In genomic region chr2:191635333-191636234, GRCh38 we compare ENCODE assay signal across 9 cellular contexts. TPM values are rescaled to one million over a fixed set of nuclear protein-coding genes. Genes with fewer than 3 reads are reported as not detected.
A peak's percentile ranks its signal among the peaks of the same experiment; 100 is the strongest.
DNase-seq lines count a peak whose midpoint lies in the region; ATAC-seq, FAIRE-seq and TF ChIP-seq lines count a peak whose summit lies in the region.
"Had no signal": no experiment of that assay in that cellular context is flagged by ENCODE, and none has a peak within 500 bp of the region (broad histone marks: within the 10 kb centered on the region; RNA-seq: fewer than 3 reads in every experiment).

No MANE protein-coding gene starts in this region.

- TF ChIP-seq CTCF in D721Med (IDR thresholded peaks at IDR 0.05; ENCODE audit: insufficient read depth, missing control alignments): no peak
- TF ChIP-seq CTCF in CD4-positive, alpha-beta T cell (IDR thresholded peaks at IDR 0.05): no peak

- peaks cover 46% of the 10 kb centered on the region for H3K4me1 Mint-ChIP-seq in activated naive CD8-positive, alpha-beta T cell treated with anti-CD3 and anti-CD28 coated beads for 36 hours
- H3K4me1 Mint-ChIP-seq in CD4-positive, alpha-beta T cell (ENCODE audit: low read depth): peaks cover 46% of the 10 kb centered on the region

- H3K9me3 Mint-ChIP-seq in activated naive CD8-positive, alpha-beta T cell treated with anti-CD3 and anti-CD28 coated beads for 36 hours: no peaks in the 10 kb centered on the region
- no peaks in the 10 kb centered on the region for H3K9me3 Mint-ChIP-seq in CD4-positive, alpha-beta T cell

- no peaks in the 10 kb centered on the region for H3K27me3 ChIP-seq in CD4-positive, alpha-beta T cell (ENCODE audit: control insufficient read depth, insufficient read depth, low read length)

- ATAC-seq in HG03060 (IDR thresholded peaks at IDR 0.05; ENCODE audit: low read depth, unreplicated experiment): peak; percentile 82
- no peak for ATAC-seq in CD4-positive, alpha-beta T cell (ENCODE audit: poor library complexity)
- ATAC-seq in left colon: no peak

- no peak overlapping the region for H3K4me3 Mint-ChIP-seq in activated naive CD8-positive, alpha-beta T cell treated with anti-CD3 and anti-CD28 coated beads for 36 hours
- no peak overlapping the region for H3K4me3 Mint-ChIP-seq in CD4-positive, alpha-beta T cell

- intact Hi-C loops in CD4-positive, alpha-beta T cell (cut with DNase I, micrococcal nuclease): no loop called here
- intact Hi-C loops in left colon (cut with DNase I, micrococcal nuclease): no loop called here

- no peaks in the 10 kb centered on the region for H3K9me3 ChIP-seq in CD4-positive, alpha-beta T cell (ENCODE audit: control insufficient read depth, low read length)

- H3K36me3 Mint-ChIP-seq in activated naive CD8-positive, alpha-beta T cell treated with anti-CD3 and anti-CD28 coated beads for 36 hours: no peaks in the 10 kb centered on the region
- H3K36me3 Mint-ChIP-seq in CD4-positive, alpha-beta T cell (ENCODE audit: low read depth): no peaks in the 10 kb centered on the region

- H3K27ac ChIP-seq in CD4-positive, alpha-beta T cell (ENCODE audit: low read depth, low read length): no peak overlapping the region

- no peak for FAIRE-seq in D721Med (lab: Jason Lieb, UNC)
- FAIRE-seq: bronchial epithelial cell had no signal

- peak overlapping the region; percentile 61 for H3K27ac Mint-ChIP-seq in activated naive CD8-positive, alpha-beta T cell treated with anti-CD3 and anti-CD28 coated beads for 36 hours
- no peak overlapping the region for H3K27ac Mint-ChIP-seq in CD4-positive, alpha-beta T cell

- CTCF ChIA-PET in CD4-positive, alpha-beta T cell (lab: Charles Lee): interaction anchor here (1.0 to 1.5 kb wide), 3 partner anchors 11 to 28 kb away, joined by 3 to 4 read pairs (median 3); no protein-coding TSS in a partner anchor

- POLR2A ChIA-PET in CD4-positive, alpha-beta T cell (lab: Charles Lee): interaction anchor here (1.1 to 15.6 kb wide), 4 partner anchors 11 to 520 kb away, joined by 3 to 276 read pairs (median 29); partner anchors contain the start of gene NABP1

- peak; percentile 47 for DNase-seq in stimulated activated CD4-positive, alpha-beta T cell treated with anti-CD3 and anti-CD28 coated beads, Interleukin-1b, Interleukin-23, amount 100 ng/mL, for 48 hours
- DNase-seq in stimulated activated CD4-positive, alpha-beta T cell treated with anti-CD3 and anti-CD28 coated beads, Interleukin-4, amount 100 ng/mL, for 24 hours: no peak
- DNase-seq in activated naive CD8-positive, alpha-beta T cell treated with anti-CD3 and anti-CD28 coated beads for 36 hours: peak; percentile 7
- DNase-seq in D721Med (ENCODE audit: insufficient read length, low spot score) (no peak), NCI-H446 treated with DMSO at 0.1 percent for 48 hours (lab: John Stamatoyannopoulos, UW) (no peak), left colon (no peak)
- DNase-seq in CD4-positive, alpha-beta T cell: no peak

- no peaks in the 10 kb centered on the region for H3K27me3 Mint-ChIP-seq in activated naive CD8-positive, alpha-beta T cell treated with anti-CD3 and anti-CD28 coated beads for 36 hours
- no peaks in the 10 kb centered on the region for H3K27me3 Mint-ChIP-seq in CD4-positive, alpha-beta T cell

RNA-seq across cellular contexts. Expression of gene NABP1, which starts 42.4 kb away (rescaled TPM):
- 10 to 100 TPM; 41.1 to 42.1 TPM for total RNA-seq in activated naive CD8-positive, alpha-beta T cell treated with anti-CD3 and anti-CD28 coated beads for 36 hours
- total RNA-seq in CD4-positive, alpha-beta T cell: 10 to 100 TPM; 32.0 to 32.9 TPM
- 10 to 100 TPM; 19.0 to 28.0 TPM for total RNA-seq in left colon

Comparison
In these comparisons a context has a peak if more than half of its experiments do, and no peak if none do; other contexts are left out.
1. DNase-seq: peak in stimulated activated CD4-positive, alpha-beta T cell treated with anti-CD3 and anti-CD28 coated beads, Interleukin-1b, Interleukin-23, amount 100 ng/mL, for 48 hours (single experiment) and activated naive CD8-positive, alpha-beta T cell treated with anti-CD3 and anti-CD28 coated beads for 36 hours (single experiment); none in stimulated activated CD4-positive, alpha-beta T cell treated with anti-CD3 and anti-CD28 coated beads, Interleukin-4, amount 100 ng/mL, for 24 hours (single experiment), D721Med (single experiment), NCI-H446 treated with DMSO at 0.1 percent for 48 hours (single experiment), CD4-positive, alpha-beta T cell (0 of 10) and left colon (0 of 2).